ENCODE assay signal across 17 cellular contexts in the genomic region with DNA sequence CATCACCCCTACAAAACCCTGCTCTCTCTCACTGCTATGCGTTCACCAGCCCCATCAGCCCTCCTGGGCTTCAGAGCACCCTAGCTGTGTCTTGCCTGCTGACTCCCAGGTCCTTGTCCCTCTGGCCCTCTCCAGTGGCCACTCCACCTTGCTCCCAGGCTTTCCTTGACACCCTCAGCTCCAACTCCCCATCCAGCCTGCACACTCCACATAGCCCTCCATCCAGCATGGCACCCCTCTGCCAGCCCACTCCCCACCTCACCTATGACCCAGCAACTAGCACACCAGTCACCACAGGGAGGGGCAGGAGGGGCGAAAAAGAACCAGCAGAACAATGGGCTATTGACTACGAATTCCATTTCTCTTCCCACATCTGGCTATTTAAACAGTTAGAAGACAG.
DNase-seq lines count a peak whose midpoint lies in the region; ATAC-seq and TF ChIP-seq lines count a peak whose summit lies in the region.
"Had no signal": no experiment of that assay in that cellular context is flagged by ENCODE, and none has a peak within 500 bp of the region (broad histone marks: within the 10 kb centered on the region; RNA-seq: fewer than 3 reads in every experiment).

No MANE protein-coding gene starts in this region.

- no peak overlapping the region for H3K27ac ChIP-seq in SK-N-SH (ENCODE audit: low read depth in 2 of 2, low read length in 1 of 2)
- H3K27ac ChIP-seq: BLaER1, HL-60 had no signal

- no peaks in the 10 kb centered on the region for H3K27me3 ChIP-seq in SK-N-SH (ENCODE audit: insufficient read depth)
- H3K27me3 ChIP-seq: BLaER1 had no signal

- TF ChIP-seq CTCF in SK-N-SH (IDR thresholded peaks at IDR 0.05) = no peak

- CTCF ChIA-PET in SK-N-SH (lab: Yijun Ruan, JAX) = interaction anchor here (6.1 kb wide), 1 partner anchor 13 kb away, joined by 34 read pairs; no protein-coding TSS in a partner anchor

- no peak for TF ChIP-seq RAD21 in SK-N-SH (IDR thresholded peaks at IDR 0.05; ENCODE audit: low read length)

- no peaks in the 10 kb centered on the region for H4K20me1 ChIP-seq in SK-N-SH (ENCODE audit: insufficient read depth)
- H4K20me1 ChIP-seq: BLaER1 had no signal

- H3K9ac ChIP-seq in SK-N-SH = no peak overlapping the region
- H3K9ac ChIP-seq: BLaER1 had no signal

- ATAC-seq in HG02610 (IDR thresholded peaks at IDR 0.05; ENCODE audit: unreplicated experiment) (no peak), GM18520 (IDR thresholded peaks at IDR 0.05; ENCODE audit: unreplicated experiment) (no peak)

- H2AFZ ChIP-seq in SK-N-SH (ENCODE audit: low read depth) = no peak overlapping the region

- no peaks in the 10 kb centered on the region for H3K36me3 ChIP-seq in SK-N-SH (replicated peaks in 1 of 2; ENCODE audit: control insufficient read depth in 1 of 2, insufficient read depth in 2 of 2, low read length in 1 of 2)
- H3K36me3 ChIP-seq: BLaER1 had no signal

- POLR2A ChIA-PET in SK-N-SH (lab: Yijun Ruan, JAX) = no interaction called here

- WGBS in SK-N-SH (ENCODE audit: low lambda C conversion rate) = 8% methylated on average over 3 of the region's 3 CpGs

- H3K4me1 ChIP-seq in SK-N-SH (ENCODE audit: control insufficient read depth in 1 of 2, insufficient read depth in 2 of 2, low read depth in 1 of 2, low read length in 1 of 2) = no peaks in the 10 kb centered on the region

- no peak overlapping the region for H3K4me2 ChIP-seq in SK-N-SH
- H3K4me2 ChIP-seq: BLaER1 had no signal

- H3F3A ChIP-seq in SK-N-SH (replicated peaks; ENCODE audit: insufficient read depth) = no peaks in the 10 kb centered on the region

- TF ChIP-seq EP300 in SK-N-SH (IDR thresholded peaks at IDR 0.05; ENCODE audit: borderline replicate concordance in 1 of 2, low read depth in 1 of 2, low read length in 1 of 2) = no peak

- H3K9me3 ChIP-seq in SK-N-SH = no peaks in the 10 kb centered on the region

- intact Hi-C loops in posterior vena cava (cut with DNase I) = no loop called here

- no peaks in the 10 kb centered on the region for H3K9me2 ChIP-seq in SK-N-SH

- H3K79me2 ChIP-seq in SK-N-SH (ENCODE audit: insufficient read depth) = no peaks in the 10 kb centered on the region

- H3K4me3 ChIP-seq in SK-N-SH (ENCODE audit: low read depth in 2 of 2, low read length in 1 of 2) = no peak overlapping the region
- H3K4me3 ChIP-seq: BLaER1 had no signal

- peak; percentile 22 for DNase-seq in activated effector memory CD4-positive, alpha-beta T cell treated with anti-CD3 and anti-CD28 coated beads, Interleukin-2, amount 50 U/mL, for 16 hours
- DNase-seq in activated effector memory CD4-positive, alpha-beta T cell treated with Interleukin-2 at 50 U/mL for 16 hours = no peak
- DNase-seq in mesenteric fat pad (ENCODE audit: low spot score) = peak; percentile 67
- peak; percentile 48 for DNase-seq in posterior vena cava (ENCODE audit: low spot score)
- DNase-seq in stimulated activated CD8-positive, alpha-beta memory T cell treated with anti-CD3 and anti-CD28 coated beads, Interleukin-4, amount 100 ng/mL, for 48 hours = peak; percentile 1
- no peak for DNase-seq in SK-N-SH
- DNase-seq: 8988T; CD4-positive, alpha-beta memory T cell; DMS153; DMS79; GDM1; GOT3; H7 had no signal

TF ChIP-seq in SK-N-SH, 30 proteins besides CTCF, POLR2A, EP300 and RAD21:
- no peak for TF ChIP-seq FOXM1 (IDR thresholded peaks at IDR 0.05; ENCODE audit: low read depth)
- no peak for TF ChIP-seq GABPA (IDR thresholded peaks at IDR 0.05; ENCODE audit: low read depth)
- TF ChIP-seq MXI1 (IDR thresholded peaks at IDR 0.05; ENCODE audit: low read depth, low read length) = no peak
- no peak for TF ChIP-seq RFX5 (IDR thresholded peaks at IDR 0.05; ENCODE audit: low read length)
- no peak for TF ChIP-seq NFIC (IDR thresholded peaks at IDR 0.05; ENCODE audit: borderline replicate concordance)
- TF ChIP-seq POLR2AphosphoS5 (IDR thresholded peaks at IDR 0.05; ENCODE audit: low read depth, low read length) = no peak
- no peak for TF ChIP-seq TEAD4 (IDR thresholded peaks at IDR 0.05; ENCODE audit: borderline replicate concordance, insufficient read depth)
- no peak for TF ChIP-seq SIN3A (IDR thresholded peaks at IDR 0.05; ENCODE audit: borderline replicate concordance, low read depth, low read length)
- no peak for TF ChIP-seq NRF1 (IDR thresholded peaks at IDR 0.05; ENCODE audit: low read depth, low read length)
- no peak for TF ChIP-seq YY1 (IDR thresholded peaks at IDR 0.05; ENCODE audit: low read depth)
- no peak for TF ChIP-seq EZH2phosphoT487 (IDR thresholded peaks at IDR 0.05; ENCODE audit: borderline replicate concordance, low read depth)
- TF ChIP-seq FOSL2 (IDR thresholded peaks at IDR 0.05; ENCODE audit: borderline replicate concordance, low read depth) = no peak
- no peak for TF ChIP-seq JUND (IDR thresholded peaks at IDR 0.05)
- TF ChIP-seq SMC3 (IDR thresholded peaks at IDR 0.05; ENCODE audit: low read depth, low read length) = no peak
- TF ChIP-seq, protein P1, sequence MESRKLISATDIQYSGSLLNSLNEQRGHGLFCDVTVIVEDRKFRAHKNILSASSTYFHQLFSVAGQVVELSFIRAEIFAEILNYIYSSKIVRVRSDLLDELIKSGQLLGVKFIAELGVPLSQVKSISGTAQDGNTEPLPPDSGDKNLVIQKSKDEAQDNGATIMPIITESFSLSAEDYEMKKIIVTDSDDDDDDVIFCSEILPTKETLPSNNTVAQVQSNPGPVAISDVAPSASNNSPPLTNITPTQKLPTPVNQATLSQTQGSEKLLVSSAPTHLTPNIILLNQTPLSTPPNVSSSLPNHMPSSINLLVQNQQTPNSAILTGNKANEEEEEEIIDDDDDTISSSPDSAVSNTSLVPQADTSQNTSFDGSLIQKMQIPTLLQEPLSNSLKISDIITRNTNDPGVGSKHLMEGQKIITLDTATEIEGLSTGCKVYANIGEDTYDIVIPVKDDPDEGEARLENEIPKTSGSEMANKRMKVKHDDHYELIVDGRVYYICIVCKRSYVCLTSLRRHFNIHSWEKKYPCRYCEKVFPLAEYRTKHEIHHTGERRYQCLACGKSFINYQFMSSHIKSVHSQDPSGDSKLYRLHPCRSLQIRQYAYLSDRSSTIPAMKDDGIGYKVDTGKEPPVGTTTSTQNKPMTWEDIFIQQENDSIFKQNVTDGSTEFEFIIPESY (IDR thresholded peaks at IDR 0.05; ENCODE audit: borderline replicate concordance, low read depth) = no peak
- TF ChIP-seq TAF1 (IDR thresholded peaks at IDR 0.05; ENCODE audit: borderline replicate concordance, low read depth, low read length) = no peak
- TF ChIP-seq, protein P2, sequence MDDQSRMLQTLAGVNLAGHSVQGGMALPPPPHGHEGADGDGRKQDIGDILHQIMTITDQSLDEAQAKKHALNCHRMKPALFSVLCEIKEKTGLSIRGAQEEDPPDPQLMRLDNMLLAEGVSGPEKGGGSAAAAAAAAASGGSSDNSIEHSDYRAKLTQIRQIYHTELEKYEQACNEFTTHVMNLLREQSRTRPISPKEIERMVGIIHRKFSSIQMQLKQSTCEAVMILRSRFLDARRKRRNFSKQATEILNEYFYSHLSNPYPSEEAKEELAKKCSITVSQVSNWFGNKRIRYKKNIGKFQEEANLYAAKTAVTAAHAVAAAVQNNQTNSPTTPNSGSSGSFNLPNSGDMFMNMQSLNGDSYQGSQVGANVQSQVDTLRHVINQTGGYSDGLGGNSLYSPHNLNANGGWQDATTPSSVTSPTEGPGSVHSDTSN (IDR thresholded peaks at IDR 0.05) = no peak
- TF ChIP-seq, protein P3, sequence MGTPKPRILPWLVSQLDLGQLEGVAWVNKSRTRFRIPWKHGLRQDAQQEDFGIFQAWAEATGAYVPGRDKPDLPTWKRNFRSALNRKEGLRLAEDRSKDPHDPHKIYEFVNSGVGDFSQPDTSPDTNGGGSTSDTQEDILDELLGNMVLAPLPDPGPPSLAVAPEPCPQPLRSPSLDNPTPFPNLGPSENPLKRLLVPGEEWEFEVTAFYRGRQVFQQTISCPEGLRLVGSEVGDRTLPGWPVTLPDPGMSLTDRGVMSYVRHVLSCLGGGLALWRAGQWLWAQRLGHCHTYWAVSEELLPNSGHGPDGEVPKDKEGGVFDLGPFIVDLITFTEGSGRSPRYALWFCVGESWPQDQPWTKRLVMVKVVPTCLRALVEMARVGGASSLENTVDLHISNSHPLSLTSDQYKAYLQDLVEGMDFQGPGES (IDR thresholded peaks at IDR 0.05; ENCODE audit: low read depth, low read length) = no peak
- TF ChIP-seq, protein P4, sequence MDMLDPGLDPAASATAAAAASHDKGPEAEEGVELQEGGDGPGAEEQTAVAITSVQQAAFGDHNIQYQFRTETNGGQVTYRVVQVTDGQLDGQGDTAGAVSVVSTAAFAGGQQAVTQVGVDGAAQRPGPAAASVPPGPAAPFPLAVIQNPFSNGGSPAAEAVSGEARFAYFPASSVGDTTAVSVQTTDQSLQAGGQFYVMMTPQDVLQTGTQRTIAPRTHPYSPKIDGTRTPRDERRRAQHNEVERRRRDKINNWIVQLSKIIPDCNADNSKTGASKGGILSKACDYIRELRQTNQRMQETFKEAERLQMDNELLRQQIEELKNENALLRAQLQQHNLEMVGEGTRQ (IDR thresholded peaks at IDR 0.05; ENCODE audit: borderline replicate concordance, low read depth, low read length) = no peak

Comparison
In these comparisons a context has a peak if more than half of its experiments do, and no peak if none do; other contexts are left out.
1. DNase-seq: peak in activated effector memory CD4-positive, alpha-beta T cell treated with anti-CD3 and anti-CD28 coated beads, Interleukin-2, amount 50 U/mL, for 16 hours (single experiment), mesenteric fat pad (single experiment), posterior vena cava (single experiment) and stimulated activated CD8-positive, alpha-beta memory T cell treated with anti-CD3 and anti-CD28 coated beads, Interleukin-4, amount 100 ng/mL, for 48 hours (single experiment); none in activated effector memory CD4-positive, alpha-beta T cell treated with Interleukin-2 at 50 U/mL for 16 hours (single experiment) and SK-N-SH (single experiment).